Comparison of ENCODE assay signal across 8 cellular contexts in the genomic region with DNA sequence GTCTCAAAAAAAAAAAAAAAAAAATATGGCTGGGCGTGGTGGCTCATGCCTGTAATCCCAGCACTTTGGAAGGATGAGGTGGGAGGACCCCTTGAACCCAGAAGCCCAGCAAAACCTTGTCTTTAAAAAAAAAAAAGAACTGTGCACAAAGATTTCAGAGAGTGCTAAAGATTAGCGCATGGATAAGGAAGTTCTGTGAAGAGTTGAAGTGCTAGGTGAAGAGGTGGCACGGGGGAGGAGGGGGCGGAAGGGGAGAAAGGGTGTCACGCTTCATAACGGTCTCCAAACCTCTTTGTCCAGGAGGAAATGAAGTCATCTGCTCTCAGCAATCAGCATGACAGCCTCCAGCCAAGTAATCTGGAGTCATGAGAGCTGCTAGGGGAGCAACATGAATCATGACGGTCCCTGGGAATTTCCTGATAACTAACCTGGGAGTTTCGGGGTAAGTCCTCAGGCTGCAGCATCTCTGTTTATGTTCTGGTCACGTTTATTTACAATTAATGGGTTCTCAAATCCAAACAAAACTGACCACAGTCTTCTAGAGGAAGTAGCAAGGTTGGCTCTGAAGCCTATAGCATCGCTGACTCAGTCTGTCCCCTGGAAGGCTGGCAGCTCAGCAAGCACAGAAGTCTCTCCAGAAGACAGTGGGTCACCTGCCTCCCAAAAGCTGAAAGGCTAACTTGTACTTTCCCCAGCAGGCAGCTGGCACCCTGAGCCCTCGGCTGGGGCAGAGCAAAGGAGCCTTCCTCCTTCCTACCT. TPM values are rescaled to one million over a fixed set of nuclear protein-coding genes. Genes with fewer than 3 reads are reported as not detected.
A peak's percentile ranks its signal among the peaks of the same experiment; 100 is the strongest.
DNase-seq lines count a peak whose midpoint lies in the region; ATAC-seq and TF ChIP-seq lines count a peak whose summit lies in the region.

No MANE protein-coding gene starts in this region.

- peak overlapping the region; percentile 71 for H3K4me3 Mint-ChIP-seq in activated CD8-positive, alpha-beta memory T cell treated with anti-CD3 and anti-CD28 coated beads, Interleukin-2, amount 10 ng/mL, durations not matched to agents 7 days and 5 days
- no peak overlapping the region for H3K4me3 Mint-ChIP-seq in WTC11

- H3K4me1 Mint-ChIP-seq in activated CD8-positive, alpha-beta memory T cell treated with anti-CD3 and anti-CD28 coated beads, Interleukin-2, amount 10 ng/mL, durations not matched to agents 7 days and 5 days = peaks cover 38% of the 10 kb centered on the region
- H3K4me1 Mint-ChIP-seq in WTC11 = peaks cover 60% of the 10 kb centered on the region

- ATAC-seq in GM21381 (IDR thresholded peaks at IDR 0.05; ENCODE audit: unreplicated experiment) (peak; percentile 51), WTC11 (no peak)
- ATAC-seq in activated CD8-positive, alpha-beta memory T cell treated with anti-CD3 and anti-CD28 coated beads, Interleukin-2, amount 10 ng/mL, durations not matched to agents 7 days and 5 days = peak; percentile 59

- POLR2A ChIA-PET in BJ (lab: Charles Lee) (interaction anchor here (0.6 to 0.8 kb wide), 2 partner anchors 21 to 72 kb away, joined by 4 to 6 read pairs; no protein-coding TSS in a partner anchor), WTC11 (lab: Charles Lee) (no interaction called here)

- CTCF ChIA-PET in BJ (lab: Yijun Ruan, JAX) = interaction anchor here (3.3 kb wide), 1 partner anchor 32 kb away, joined by 13 read pairs; no protein-coding TSS in a partner anchor
- CTCF ChIA-PET in activated CD8-positive, alpha-beta memory T cell treated with anti-CD3 and anti-CD28 coated beads, Interleukin-2, amount 10 ng/mL, durations not matched to agents 7 days and 5 days (lab: Charles Lee) = interaction anchor here (0.6 to 4.7 kb wide), 6 partner anchors 10 to 1508 kb away, joined by 3 to 28 read pairs (median 6); no protein-coding TSS in a partner anchor
- CTCF ChIA-PET in WTC11 (lab: Charles Lee) = interaction anchor here (0.6 to 4.3 kb wide), 3 partner anchors 22 to 88 kb away, joined by 3 to 15 read pairs (median 4); no protein-coding TSS in a partner anchor

- peak overlapping the region; percentile 78 for H3K27ac Mint-ChIP-seq in activated CD8-positive, alpha-beta memory T cell treated with anti-CD3 and anti-CD28 coated beads, Interleukin-2, amount 10 ng/mL, durations not matched to agents 7 days and 5 days
- no peak overlapping the region for H3K27ac Mint-ChIP-seq in WTC11

- peak; percentile 93 for DNase-seq in BJ (ENCODE audit: low read depth)
- peak; percentile 45 for DNase-seq in NCI-H2196 treated with DMSO at 0.1 percent for 48 hours (lab: John Stamatoyannopoulos, UW; ENCODE audit: unreplicated experiment)
- DNase-seq in activated CD8-positive, alpha-beta memory T cell treated with anti-CD3 and anti-CD28 coated beads, Interleukin-2, amount 10 ng/mL, durations not matched to agents 7 days and 5 days = peak; percentile 80
- DNase-seq in fibroblast of mammary gland (ENCODE audit: low read depth) = peak; percentile 98
- DNase-seq in retina = no peak
- DNase-seq in WTC11 (ENCODE audit: low spot score) = no peak

- H3K9me3 Mint-ChIP-seq in activated CD8-positive, alpha-beta memory T cell treated with anti-CD3 and anti-CD28 coated beads, Interleukin-2, amount 10 ng/mL, durations not matched to agents 7 days and 5 days (ENCODE audit: low read depth) = no peaks in the 10 kb centered on the region
- no peaks in the 10 kb centered on the region for H3K9me3 Mint-ChIP-seq in WTC11

- peak overlapping the region in 17 of 21 experiments; percentile 36 to 94 (median 79) for H3K27ac ChIP-seq in skin epidermis

- H3K27me3 Mint-ChIP-seq in activated CD8-positive, alpha-beta memory T cell treated with anti-CD3 and anti-CD28 coated beads, Interleukin-2, amount 10 ng/mL, durations not matched to agents 7 days and 5 days = peaks cover 28% of the 10 kb centered on the region
- H3K27me3 Mint-ChIP-seq in WTC11 (ENCODE audit: low read depth) = peaks cover 46% of the 10 kb centered on the region

- peaks cover 4% of the 10 kb centered on the region for H3K36me3 ChIP-seq in BJ (ENCODE audit: control insufficient read depth, insufficient read depth, low read length)

- no peak for TF ChIP-seq CTCF in BJ (IDR thresholded peaks at IDR 0.05; ENCODE audit: insufficient read depth, low read depth, low read length)
- TF ChIP-seq CTCF in fibroblast of mammary gland (conservative IDR thresholded peaks at IDR 0.05; ENCODE audit: control insufficient read depth, insufficient read depth, low read depth, low read length) = no peak
- no peak for TF ChIP-seq CTCF in WTC11 (IDR thresholded peaks at IDR 0.05)

- peaks cover 2% of the 10 kb centered on the region for H3K36me3 Mint-ChIP-seq in activated CD8-positive, alpha-beta memory T cell treated with anti-CD3 and anti-CD28 coated beads, Interleukin-2, amount 10 ng/mL, durations not matched to agents 7 days and 5 days
- H3K36me3 Mint-ChIP-seq in WTC11 = no peaks in the 10 kb centered on the region

- H3K4me3 ChIP-seq in BJ (ENCODE audit: low read depth, low read length) (no peak overlapping the region), fibroblast of mammary gland (ENCODE audit: control insufficient read depth, low read depth, low read length) (no peak overlapping the region), skin epidermis (no peak overlapping the region)

- H3K27me3 ChIP-seq in BJ (ENCODE audit: control insufficient read depth, insufficient read depth, low read length) = no peaks in the 10 kb centered on the region

TF ChIP-seq in WTC11, 78 proteins besides CTCF, POLR2A, EP300 and RAD21 (continues in another document):
- TF ChIP-seq RELA (CRISPR knock-in tag; IDR thresholded peaks at IDR 0.05; ENCODE audit: borderline replicate concordance) (no peak), USF1 (CRISPR knock-in tag; IDR thresholded peaks at IDR 0.05) (no peak), SOX15 (CRISPR knock-in tag; IDR thresholded peaks at IDR 0.05) (no peak), SP1 (CRISPR knock-in tag; conservative IDR thresholded peaks at IDR 0.05) (no peak), ZNF263 (CRISPR knock-in tag; IDR thresholded peaks at IDR 0.05; ENCODE audit: low read depth) (no peak), ZNF121 (CRISPR knock-in tag; IDR thresholded peaks at IDR 0.05) (no peak), MXD4 (CRISPR knock-in tag; IDR thresholded peaks at IDR 0.05; ENCODE audit: borderline replicate concordance) (no peak)
- TF ChIP-seq, protein P1, sequence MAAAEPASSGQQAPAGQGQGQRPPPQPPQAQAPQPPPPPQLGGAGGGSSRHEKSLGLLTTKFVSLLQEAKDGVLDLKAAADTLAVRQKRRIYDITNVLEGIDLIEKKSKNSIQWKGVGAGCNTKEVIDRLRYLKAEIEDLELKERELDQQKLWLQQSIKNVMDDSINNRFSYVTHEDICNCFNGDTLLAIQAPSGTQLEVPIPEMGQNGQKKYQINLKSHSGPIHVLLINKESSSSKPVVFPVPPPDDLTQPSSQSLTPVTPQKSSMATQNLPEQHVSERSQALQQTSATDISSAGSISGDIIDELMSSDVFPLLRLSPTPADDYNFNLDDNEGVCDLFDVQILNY (CRISPR knock-in tag; IDR thresholded peaks at IDR 0.05) = no peak
- TF ChIP-seq, protein P2, sequence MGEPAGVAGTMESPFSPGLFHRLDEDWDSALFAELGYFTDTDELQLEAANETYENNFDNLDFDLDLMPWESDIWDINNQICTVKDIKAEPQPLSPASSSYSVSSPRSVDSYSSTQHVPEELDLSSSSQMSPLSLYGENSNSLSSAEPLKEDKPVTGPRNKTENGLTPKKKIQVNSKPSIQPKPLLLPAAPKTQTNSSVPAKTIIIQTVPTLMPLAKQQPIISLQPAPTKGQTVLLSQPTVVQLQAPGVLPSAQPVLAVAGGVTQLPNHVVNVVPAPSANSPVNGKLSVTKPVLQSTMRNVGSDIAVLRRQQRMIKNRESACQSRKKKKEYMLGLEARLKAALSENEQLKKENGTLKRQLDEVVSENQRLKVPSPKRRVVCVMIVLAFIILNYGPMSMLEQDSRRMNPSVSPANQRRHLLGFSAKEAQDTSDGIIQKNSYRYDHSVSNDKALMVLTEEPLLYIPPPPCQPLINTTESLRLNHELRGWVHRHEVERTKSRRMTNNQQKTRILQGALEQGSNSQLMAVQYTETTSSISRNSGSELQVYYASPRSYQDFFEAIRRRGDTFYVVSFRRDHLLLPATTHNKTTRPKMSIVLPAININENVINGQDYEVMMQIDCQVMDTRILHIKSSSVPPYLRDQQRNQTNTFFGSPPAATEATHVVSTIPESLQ (CRISPR knock-in tag; IDR thresholded peaks at IDR 0.05) = no peak
- TF ChIP-seq, protein P3, sequence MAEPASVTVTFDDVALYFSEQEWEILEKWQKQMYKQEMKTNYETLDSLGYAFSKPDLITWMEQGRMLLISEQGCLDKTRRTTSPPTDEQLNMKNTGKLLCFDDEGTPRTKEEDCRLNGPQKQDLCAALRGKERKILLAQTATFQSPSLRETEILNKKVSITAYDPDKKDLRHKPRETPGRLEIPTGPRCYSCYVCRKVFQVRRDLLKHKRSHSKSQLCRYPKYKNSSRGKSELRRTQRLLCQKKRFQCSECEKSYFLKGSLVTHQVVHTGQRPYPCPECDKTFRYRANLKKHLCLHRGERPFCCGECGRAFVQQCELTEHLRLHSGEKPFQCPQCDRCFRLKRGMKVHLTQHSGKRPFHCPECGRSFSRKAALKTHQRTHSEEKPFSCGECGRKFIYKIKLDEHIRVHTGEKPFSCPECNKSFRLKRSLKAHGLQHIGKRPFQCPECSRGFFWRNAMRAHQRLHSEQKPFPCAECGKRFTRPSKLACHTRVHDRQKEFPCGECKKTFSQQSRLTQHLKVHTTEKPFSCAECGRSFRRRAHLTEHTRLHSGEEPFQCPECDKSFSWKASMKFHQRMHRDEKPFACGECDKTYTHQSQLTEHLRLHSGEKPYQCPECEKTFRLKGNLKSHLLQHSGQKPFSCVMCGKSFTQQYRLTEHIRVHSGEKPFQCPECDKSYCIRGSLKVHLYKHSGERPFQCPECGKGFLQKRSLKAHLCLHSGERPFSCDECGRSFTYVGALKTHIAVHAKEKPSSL (CRISPR knock-in tag; conservative IDR thresholded peaks at IDR 0.05) = no peak

RNA-seq across cellular contexts. Expression of gene PLAU, which starts 1.9 kb away (rescaled TPM):
- 25.2 and 37.2 TPM in 2 replicates for polyA plus RNA-seq in BJ (2011; rRNA removed)
- polyA minus RNA-seq in BJ (2011; rRNA and poly(A)+ RNA removed) = 13.8 TPM in 2 replicates
- 1 to 10 TPM; 2.2 to 4.8 TPM for total RNA-seq in activated CD8-positive, alpha-beta memory T cell treated with anti-CD3 and anti-CD28 coated beads, Interleukin-2, amount 10 ng/mL, durations not matched to agents 7 days and 5 days
- 15.0 to 18.0 TPM (median 16.2 TPM) in 3 replicates for total RNA-seq in WTC11 (2021)

RNA-seq across cellular contexts. Expression of gene CAMK2G, which starts 34.7 kb away (rescaled TPM):
- 32.5 and 43.8 TPM in 2 replicates for polyA plus RNA-seq in BJ (2011; rRNA removed)
- polyA minus RNA-seq in BJ (2011; rRNA and poly(A)+ RNA removed) = 25.5 and 27.1 TPM in 2 replicates
- total RNA-seq in activated CD8-positive, alpha-beta memory T cell treated with anti-CD3 and anti-CD28 coated beads, Interleukin-2, amount 10 ng/mL, durations not matched to agents 7 days and 5 days = 10 to 100 TPM; 30.8 to 49.2 TPM
- 34.9 to 39.9 TPM (median 34.9 TPM) in 3 replicates for total RNA-seq in WTC11 (2021)

Comparison
In these comparisons a context has a peak if more than half of its experiments do, and no peak if none do; other contexts are left out.
1. DNase-seq: peak in BJ (single experiment), NCI-H2196 treated with DMSO at 0.1 percent for 48 hours (single experiment), activated CD8-positive, alpha-beta memory T cell treated with anti-CD3 and anti-CD28 coated beads, Interleukin-2, amount 10 ng/mL, durations not matched to agents 7 days and 5 days (single experiment) and fibroblast of mammary gland (single experiment); none in retina (single experiment) and WTC11 (single experiment).